In genomic region chr9:130361873-130362362, GRCh38 we compare ENCODE assay signal across 27 cellular contexts.
"Had no signal": no experiment of that assay in that cellular context is flagged by ENCODE, and none has a peak within 500 bp of the region (broad histone marks: within the 10 kb centered on the region; RNA-seq: fewer than 3 reads in every experiment).

No MANE protein-coding gene starts in this region.

- H3K9ac ChIP-seq: neural progenitor cell had no signal

- H3K36me3 ChIP-seq: neural progenitor cell, neutrophil, pancreas, right lobe of liver, stomach, thoracic aorta, thyroid gland, tibial nerve, upper lobe of left lung, vagina had no signal

- H3K27ac ChIP-seq: neural progenitor cell, neutrophil, pancreas, psoas muscle, right lobe of liver, sigmoid colon, stomach, thoracic aorta, thyroid gland, tibial nerve, upper lobe of left lung, vagina had no signal

- H3K4me1 ChIP-seq: neural progenitor cell, pancreas, psoas muscle, right lobe of liver, stomach, tibial nerve, upper lobe of left lung, vagina had no signal

- H3K9me3 ChIP-seq: neutrophil, pancreas, psoas muscle, right lobe of liver, sigmoid colon, stomach, thoracic aorta, thyroid gland, tibial nerve, upper lobe of left lung, vagina had no signal

- H3K36me3 Mint-ChIP-seq: natural killer cell; neural progenitor cell; stimulated activated effector memory CD8-positive, alpha-beta T cell treated with anti-CD3 and anti-CD28 coated beads, Interleukin-12 subunit alpha, Interleukin-12 subunit beta, amount 100 ng/mL, for 72 hours; stimulated activated naive B cell treated with anti-CD40 and anti-IgM and Interleukin-4, amounts not matched to agents 10 μg/mL and 1 μg/mL and 100 μg/mL, for 72 hours had no signal

- H3K4me1 Mint-ChIP-seq: natural killer cell, nephron had no signal

- H3K4me3 ChIP-seq: neural progenitor cell, pancreas, psoas muscle, right lobe of liver, sigmoid colon, stomach, thoracic aorta, thyroid gland, tibial nerve, upper lobe of left lung, vagina had no signal

- H3K4me3 Mint-ChIP-seq: natural killer cell; nephron; neural progenitor cell; stimulated activated effector memory CD8-positive, alpha-beta T cell treated with anti-CD3 and anti-CD28 coated beads, Interleukin-12 subunit alpha, Interleukin-12 subunit beta, amount 100 ng/mL, for 72 hours; stimulated activated naive B cell treated with anti-CD40 and anti-IgM and Interleukin-4, amounts not matched to agents 10 μg/mL and 1 μg/mL and 100 μg/mL, for 72 hours; stimulated activated naive CD8-positive, alpha-beta T cell treated with anti-CD3 and anti-CD28 coated beads, Interleukin-15, Interleukin-2, amounts not matched to agents 100 ng/mL and 50 ng/mL, for 24 hours had no signal

- DNase-seq: natural killer cell; nucleus accumbens; psoas muscle; right lobe of liver; sigmoid colon; small intestine; stimulated activated CD4-positive, alpha-beta T cell treated with anti-CD3 and anti-CD28 coated beads, Interleukin-15, amount 100 ng/mL, for 24 hours; stimulated activated CD4-positive, alpha-beta T cell treated with anti-CD3 and anti-CD28 coated beads, Interleukin-2, amount 100 ng/mL, for 24 hours; stimulated activated CD4-positive, alpha-beta T cell treated with anti-CD3 and anti-CD28 coated beads, Interleukin-2, amount 100 ng/mL, for 48 hours; stimulated activated CD4-positive, alpha-beta T cell treated with anti-CD3 and anti-CD28 coated beads, Interleukin-4, amount 100 ng/mL, for 24 hours; stimulated activated naive B cell treated with anti-CD40 and anti-IgM and Interleukin-4, amounts not matched to agents 10 μg/mL and 1 μg/mL and 100 μg/mL, for 72 hours; stimulated activated naive CD4-positive, alpha-beta T cell treated with Interleukin-2 at 50 U/mL for 16 hours; stomach; thyroid gland; trophoblast cell had no signal

- ATAC-seq: natural killer cell; pancreas; psoas muscle; right cardiac atrium; right lobe of liver; stimulated activated effector memory CD8-positive, alpha-beta T cell treated with anti-CD3 and anti-CD28 coated beads, Interleukin-12 subunit alpha, Interleukin-12 subunit beta, amount 100 ng/mL, for 72 hours; stimulated activated naive B cell treated with anti-CD40 and anti-IgM and Interleukin-4, amounts not matched to agents 10 μg/mL and 1 μg/mL and 100 μg/mL, for 72 hours had no signal

- H3K9me3 Mint-ChIP-seq: natural killer cell; nephron; neural progenitor cell; stimulated activated effector memory CD8-positive, alpha-beta T cell treated with anti-CD3 and anti-CD28 coated beads, Interleukin-12 subunit alpha, Interleukin-12 subunit beta, amount 100 ng/mL, for 72 hours had no signal

- H3K27ac Mint-ChIP-seq: natural killer cell; nephron; stimulated activated effector memory CD8-positive, alpha-beta T cell treated with anti-CD3 and anti-CD28 coated beads, Interleukin-12 subunit alpha, Interleukin-12 subunit beta, amount 100 ng/mL, for 72 hours; stimulated activated naive B cell treated with anti-CD40 and anti-IgM and Interleukin-4, amounts not matched to agents 10 μg/mL and 1 μg/mL and 100 μg/mL, for 72 hours; stimulated activated naive CD8-positive, alpha-beta T cell treated with anti-CD3 and anti-CD28 coated beads, Interleukin-15, Interleukin-2, amounts not matched to agents 100 ng/mL and 50 ng/mL, for 24 hours had no signal

- FAIRE-seq: pancreas, small intestine, urothelium cell line had no signal
